Comparison of ENCODE assay signal across 8 cellular contexts in the genomic region with DNA sequence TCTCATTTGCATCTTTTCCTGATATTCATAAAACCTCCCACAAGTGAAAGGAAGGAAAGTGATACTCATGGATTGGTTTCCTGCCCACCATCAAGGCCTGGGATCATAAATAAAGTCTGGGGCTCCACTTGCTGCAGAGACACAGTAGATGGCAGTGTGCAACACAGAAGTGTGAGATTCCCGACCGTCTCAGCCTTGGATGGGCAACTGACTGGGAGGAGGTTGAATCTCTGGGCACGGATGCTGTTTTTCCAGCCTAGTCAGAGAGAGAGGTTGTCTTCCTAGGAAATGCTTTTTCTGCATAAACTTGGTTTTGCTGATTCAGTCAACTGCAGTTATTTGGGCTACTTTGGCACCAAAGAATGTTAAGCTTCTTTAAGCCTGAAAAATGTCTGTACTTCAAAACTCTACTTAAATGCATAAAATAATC. TPM values are rescaled to one million over a fixed set of nuclear protein-coding genes. Genes with fewer than 3 reads are reported as not detected.
A peak's percentile ranks its signal among the peaks of the same experiment; 100 is the strongest.
DNase-seq lines count a peak whose midpoint lies in the region; ATAC-seq and TF ChIP-seq lines count a peak whose summit lies in the region.

No MANE protein-coding gene starts in this region.

- no peaks in the 10 kb centered on the region for H3K9me3 ChIP-seq in stomach

- peaks cover 0 to 4% (median 0%) of the 10 kb centered on the region in 4 donors for H3K4me1 ChIP-seq in stomach

- TF ChIP-seq POLR2A in stomach (IDR thresholded peaks at IDR 0.05) = no peak

- TF ChIP-seq EP300 in stomach (IDR thresholded peaks at IDR 0.05) = no peak

- 11 to 22% (median 13%) methylated on average over 3 of the region's 3 CpGs for WGBS in stomach, 5 donors

- DNase-seq in NCI-H2107 (lab: John Stamatoyannopoulos, UW) (peak; percentile 46), anterior cingulate cortex (lab: John Stamatoyannopoulos, UW) (peak in 52 of 58 donors; percentile 9 to 86 (median 58)), hippocampal formation (lab: John Stamatoyannopoulos, UW) (peak; percentile 55 to 89), stomach (peak; percentile 53)
- DNase-seq in effector CD8-positive, alpha-beta T cell (lab: John Stamatoyannopoulos, UW) = no peak

- H3K4me3 ChIP-seq in GM12875 (ENCODE audit: low read depth, low read length) = no peak overlapping the region
- no peak overlapping the region for H3K4me3 ChIP-seq in stomach

- no peaks in the 10 kb centered on the region for H3K36me3 ChIP-seq in stomach

- H3K27ac ChIP-seq in stomach = no peak overlapping the region

- ATAC-seq in GM19463 (IDR thresholded peaks at IDR 0.05; ENCODE audit: unreplicated experiment) (no peak), GM21360 (IDR thresholded peaks at IDR 0.05; ENCODE audit: unreplicated experiment) (no peak)

- TF ChIP-seq CTCF in GM12875 (IDR thresholded peaks at IDR 0.05; ENCODE audit: borderline replicate concordance, insufficient read depth, low read depth, low read length) = 0 out of 2 replicates have a peak, but pooled peaks have one; percentile 26
- TF ChIP-seq CTCF in stomach (IDR thresholded peaks at IDR 0.05) = peak in 5 of 7 experiments; percentile 39 to 62 (median 47)

- H3K27me3 ChIP-seq in stomach = no peaks in the 10 kb centered on the region

- intact Hi-C loops in stomach (cut with DNase I; ENCODE audit: low total_unique reads) = no loop called here

RNA-seq across cellular contexts. Expression of gene RFPL4B, which starts 9.9 kb away (rescaled TPM):
- not detected for total RNA-seq in stomach
- not detected for polyA plus RNA-seq in stomach
